In genomic region chr3:189646902-189647542, GRCh38 we compare ENCODE assay signal across 24 cellular contexts. TPM values are rescaled to one million over a fixed set of nuclear protein-coding genes. Genes with fewer than 3 reads are reported as not detected.
A peak's percentile ranks its signal among the peaks of the same experiment; 100 is the strongest.
DNase-seq lines count a peak whose midpoint lies in the region; ATAC-seq and TF ChIP-seq lines count a peak whose summit lies in the region.
"Had no signal": no experiment of that assay in that cellular context is flagged by ENCODE, and none has a peak within 500 bp of the region (broad histone marks: within the 10 kb centered on the region; RNA-seq: fewer than 3 reads in every experiment).

No MANE protein-coding gene starts in this region.

- no peaks in the 10 kb centered on the region for H3K4me1 Mint-ChIP-seq in stimulated activated effector memory CD8-positive, alpha-beta T cell treated with anti-CD3 and anti-CD28 coated beads, Interleukin-12 subunit alpha, Interleukin-12 subunit beta, amount 100 ng/mL, for 72 hours
- no peaks in the 10 kb centered on the region for H3K4me1 Mint-ChIP-seq in chondrocyte (ENCODE audit: low read depth)
- H3K4me1 Mint-ChIP-seq: B cell had no signal

- peaks cover 9% of the 10 kb centered on the region for H3K9me3 Mint-ChIP-seq in stimulated activated effector memory CD8-positive, alpha-beta T cell treated with anti-CD3 and anti-CD28 coated beads, Interleukin-12 subunit alpha, Interleukin-12 subunit beta, amount 100 ng/mL, for 72 hours
- peaks cover 4% of the 10 kb centered on the region for H3K9me3 Mint-ChIP-seq in chondrocyte (ENCODE audit: low read depth)

- H3K27me3 Mint-ChIP-seq in chondrocyte (ENCODE audit: low read depth) = peaks cover 14% of the 10 kb centered on the region
- H3K27me3 Mint-ChIP-seq: B cell, IgD-negative memory B cell had no signal

- H3K36me3 Mint-ChIP-seq in stimulated activated effector memory CD8-positive, alpha-beta T cell treated with anti-CD3 and anti-CD28 coated beads, Interleukin-12 subunit alpha, Interleukin-12 subunit beta, amount 100 ng/mL, for 72 hours = no peaks in the 10 kb centered on the region
- H3K36me3 Mint-ChIP-seq in chondrocyte (ENCODE audit: low read depth) = no peaks in the 10 kb centered on the region

- no peak overlapping the region for H3K27ac Mint-ChIP-seq in stimulated activated effector memory CD8-positive, alpha-beta T cell treated with anti-CD3 and anti-CD28 coated beads, Interleukin-12 subunit alpha, Interleukin-12 subunit beta, amount 100 ng/mL, for 72 hours
- H3K27ac Mint-ChIP-seq in chondrocyte (ENCODE audit: unreplicated experiment) = no peak overlapping the region
- H3K27ac Mint-ChIP-seq: B cell, IgD-negative memory B cell had no signal

- ATAC-seq in HG03175 (IDR thresholded peaks at IDR 0.05; ENCODE audit: unreplicated experiment) (peak; percentile 55), GM21447 (IDR thresholded peaks at IDR 0.05; ENCODE audit: unreplicated experiment) (no peak)
- peak; percentile 70 for ATAC-seq in stimulated activated effector memory CD8-positive, alpha-beta T cell treated with anti-CD3 and anti-CD28 coated beads, Interleukin-12 subunit alpha, Interleukin-12 subunit beta, amount 100 ng/mL, for 72 hours
- ATAC-seq: PC-3 had no signal

- peak; percentile 33 for DNase-seq in NCI-H2196 (lab: John Stamatoyannopoulos, UW; ENCODE audit: unreplicated experiment)
- no peak for DNase-seq in NCI-H2196 treated with DMSO at 0.1 percent for 48 hours (lab: John Stamatoyannopoulos, UW; ENCODE audit: unreplicated experiment)
- DNase-seq in NCI-H69 (lab: John Stamatoyannopoulos, UW) = peak; percentile 29
- DNase-seq in stimulated activated effector memory CD8-positive, alpha-beta T cell treated with anti-CD3 and anti-CD28 coated beads, Interleukin-12 subunit alpha, Interleukin-12 subunit beta, amount 100 ng/mL, for 72 hours (ENCODE audit: low spot score in 2 of 2) = no peak
- no peak for DNase-seq in chondrocyte (ENCODE audit: low spot score)
- DNase-seq in activated naive CD4-positive, alpha-beta T cell treated with anti-CD3 and anti-CD28 coated beads, Interleukin-2, amount 50 U/mL, for 16 hours = no peak
- DNase-seq: 8988T, DMS 273 treated with DMSO at 0.1 percent for 48 hours, GF-D8, Karpas-422, MG63, NCI-H1048, NCI-H146, NCI-H2029 treated with DMSO at 0.1 percent for 48 hours, NCI-H2227 treated with DMSO at 0.1 percent for 48 hours, NCI-H526 treated with DMSO at 0.1 percent for 48 hours, PC-3, RPMI8226, SIG-M5, T-helper 1 cell had no signal

- no peak for TF ChIP-seq CTCF in chondrocyte (IDR thresholded peaks at IDR 0.05)

- no peak overlapping the region for H3K4me3 Mint-ChIP-seq in stimulated activated effector memory CD8-positive, alpha-beta T cell treated with anti-CD3 and anti-CD28 coated beads, Interleukin-12 subunit alpha, Interleukin-12 subunit beta, amount 100 ng/mL, for 72 hours
- no peak overlapping the region for H3K4me3 Mint-ChIP-seq in chondrocyte (ENCODE audit: unreplicated experiment)
- H3K4me3 Mint-ChIP-seq: B cell had no signal

RNA-seq across cellular contexts. Expression of gene TP63, which starts 15.8 kb away (rescaled TPM):
- total RNA-seq in chondrocyte = 0.46 TPM in 1 of 3 replicates, not detected in the others

Comparison
In these comparisons a context has a peak if more than half of its experiments do, and no peak if none do; other contexts are left out.
1. DNase-seq: peak in NCI-H2196 (single experiment) and NCI-H69 (single experiment); none in NCI-H2196 treated with DMSO at 0.1 percent for 48 hours (single experiment), stimulated activated effector memory CD8-positive, alpha-beta T cell treated with anti-CD3 and anti-CD28 coated beads, Interleukin-12 subunit alpha, Interleukin-12 subunit beta, amount 100 ng/mL, for 72 hours (0 of 2), chondrocyte (single experiment) and activated naive CD4-positive, alpha-beta T cell treated with anti-CD3 and anti-CD28 coated beads, Interleukin-2, amount 50 U/mL, for 16 hours (single experiment).